25 cellular contexts compared by ENCODE assay signal in genomic region chr13:111245781-111246384, GRCh38.
DNase-seq lines count a peak whose midpoint lies in the region; ATAC-seq, FAIRE-seq and TF ChIP-seq lines count a peak whose summit lies in the region.
"Had no signal": no experiment of that assay in that cellular context is flagged by ENCODE, and none has a peak within 500 bp of the region (broad histone marks: within the 10 kb centered on the region; RNA-seq: fewer than 3 reads in every experiment).

No MANE protein-coding gene starts in this region.

- POLR2A ChIA-PET in HepG2 (lab: Yijun Ruan, JAX), result no interaction called here

- H3K9ac ChIP-seq in HepG2 (ENCODE audit: insufficient read depth, low read depth, low read length), result no peak overlapping the region

- no peaks in the 10 kb centered on the region for H3K79me2 ChIP-seq in HepG2 (ENCODE audit: insufficient read depth, low read length)

- H3K4me3 ChIP-seq in HepG2 (replicated peaks in 1 of 3; ENCODE audit: insufficient read depth in 1 of 3, low read depth in 2 of 3, low read length in 3 of 3), result no peak overlapping the region
- no peak overlapping the region for H3K4me3 ChIP-seq in right lobe of liver
- no peak overlapping the region for H3K4me3 ChIP-seq in astrocyte of the cerebellum (ENCODE audit: low read depth, low read length)
- no peak overlapping the region for H3K4me3 ChIP-seq in tibial nerve
- no peak overlapping the region for H3K4me3 ChIP-seq in H7 (ENCODE audit: insufficient read depth, low read depth, low read length)
- H3K4me3 ChIP-seq: A549, HAP-1, right atrium auricular region, SK-N-MC, stomach had no signal

- no peak for TF ChIP-seq POLR2A in HepG2 (IDR thresholded peaks at IDR 0.05; ENCODE audit: insufficient read depth in 1 of 2, low read depth in 2 of 2, low read length in 2 of 2)
- no peak for TF ChIP-seq POLR2A in right lobe of liver (IDR thresholded peaks at IDR 0.05)
- no peak for TF ChIP-seq POLR2A in tibial nerve (IDR thresholded peaks at IDR 0.05)

- intact Hi-C loops in HepG2 (cut with micrococcal nuclease; ENCODE audit: unreplicated experiment) (no loop called here), right lobe of liver (cut with DNase I) (no loop called here)

- peaks cover 12 to 69% of the 10 kb centered on the region in 2 experiments; a peak in 4 of 5 replicates for H3K36me3 ChIP-seq in HepG2 (replicated peaks in 1 of 2; ENCODE audit: control insufficient read depth in 1 of 2, insufficient read depth in 2 of 2, low read length in 2 of 2)
- peaks cover 5 to 11% (median 6%) of the 10 kb centered on the region in 4 donors for H3K36me3 ChIP-seq in right lobe of liver
- H3K36me3 ChIP-seq in tibial nerve, result peaks cover 0 to 44% (median 5%) of the 10 kb centered on the region in 3 donors
- H3K36me3 ChIP-seq in H7 (replicated peaks; ENCODE audit: control insufficient read depth, insufficient read depth, low read length), result peaks cover 2% of the 10 kb centered on the region

- H3K4me1 ChIP-seq in HepG2 (ENCODE audit: insufficient read depth, low read length), result peaks cover 9% of the 10 kb centered on the region; the same call in 1 of the 2 replicates
- H3K4me1 ChIP-seq in right lobe of liver, result peaks cover 0 to 18% (median 8%) of the 10 kb centered on the region in 4 donors
- peaks cover 0 to 64% (median 3%) of the 10 kb centered on the region in 4 donors for H3K4me1 ChIP-seq in tibial nerve
- H3K4me1 ChIP-seq: A549, HAP-1 had no signal

- no peaks in the 10 kb centered on the region for H3K9me3 ChIP-seq in HepG2 (ENCODE audit: low read length)
- no peaks in the 10 kb centered on the region for H3K9me3 ChIP-seq in right lobe of liver
- no peaks in the 10 kb centered on the region for H3K9me3 ChIP-seq in tibial nerve
- H3K9me3 ChIP-seq: A549, HAP-1, right atrium auricular region, stomach had no signal

- in situ Hi-C loops in HepG2 (cut with HindIII; ENCODE audit: extremely low pct_ligation_motif_present, low pct_unique_long_range_greater_than_20kb) (no loop called here), astrocyte of the cerebellum (cut with HindIII; ENCODE audit: low sequenced_read_pairs) (loop anchor here (5.0 kb wide), 1 partner anchor 89 kb away; no protein-coding TSS in a partner anchor)

- DNase-seq in HepG2 (ENCODE audit: low spot score), result no peak
- no peak for DNase-seq in right lobe of liver
- DNase-seq in astrocyte of the cerebellum (ENCODE audit: low read depth), result peak; percentile 86
- peak; percentile 98 for DNase-seq in fibroblast of peridontal ligament (ENCODE audit: extremely low read depth)
- no peak for DNase-seq in tibial nerve (ENCODE audit: low spot score in 2 of 2)
- DNase-seq in hippocampal formation (lab: John Stamatoyannopoulos, UW), result no peak
- DNase-seq in H7, result no peak
- DNase-seq: activated CD4-positive, alpha-beta T cell treated with anti-CD3 and anti-CD28 coated beads, Interleukin-2, amount 50 U/mL, for 1 hour; EL; KG1; mesendoderm; naive thymus-derived CD4-positive, alpha-beta T cell; NCI-H187; NCI-H69; RPMI8226; stimulated activated CD4-positive, alpha-beta T cell treated with anti-CD3 and anti-CD28 coated beads, Interleukin-12 subunit alpha, Interleukin-12 subunit beta, amount 100 ng/mL, for 4 hours; stimulated activated CD4-positive, alpha-beta T cell treated with anti-CD3 and anti-CD28 coated beads, Interleukin-4, amount 100 ng/mL, for 4 hours; stomach; T-helper 17 cell; trophoblast cell had no signal

- no peak for TF ChIP-seq CTCF in HepG2 (CRISPR knock-in tag; IDR thresholded peaks at IDR 0.05)
- no peak for TF ChIP-seq CTCF in right lobe of liver (IDR thresholded peaks at IDR 0.05)
- no peak for TF ChIP-seq CTCF in astrocyte of the cerebellum (IDR thresholded peaks at IDR 0.05; ENCODE audit: low read depth, low read length, missing control alignments)
- no peak for TF ChIP-seq CTCF in tibial nerve (IDR thresholded peaks at IDR 0.05)

- 98% methylated on average over 5 of the region's 5 CpGs for WGBS in HepG2 (ENCODE audit: low lambda C conversion rate)
- 84% methylated on average over 5 of the region's 5 CpGs for WGBS in right lobe of liver (ENCODE audit: insufficient coverage, low coverage, low lambda C conversion rate, missing lambda C conversion rate)
- 90 to 91% methylated on average over 5 of the region's 5 CpGs for WGBS in tibial nerve, 2 donors

- FAIRE-seq in HepG2 (lab: Jason Lieb, UNC), result no peak
- FAIRE-seq: A549 had no signal

- no peak overlapping the region for H3K27ac ChIP-seq in HepG2 (ENCODE audit: extremely low read length, insufficient read depth, low read length)
- no peak overlapping the region for H3K27ac ChIP-seq in right lobe of liver
- H3K27ac ChIP-seq in tibial nerve, result peak overlapping the region in 1 of 4 donors; percentile 3
- H3K27ac ChIP-seq: A549, SK-N-MC, stomach had no signal

- H2AFZ ChIP-seq in HepG2 (ENCODE audit: low read length), result no peak overlapping the region

- CTCF ChIA-PET in HepG2 (lab: Yijun Ruan, JAX; ENCODE audit: low intra/inter-chr PET ratio, low total read pairs), result no interaction called here

- H3K4me2 ChIP-seq in HepG2 (ENCODE audit: low read depth, low read length), result no peak overlapping the region
- H3K4me2 ChIP-seq: A549 had no signal

- ATAC-seq in HepG2 (no peak), right lobe of liver (no peak), GM21390 (IDR thresholded peaks at IDR 0.05; ENCODE audit: unreplicated experiment) (no peak)
- ATAC-seq: A549; naive thymus-derived CD4-positive, alpha-beta T cell; T-helper 17 cell had no signal

- TF ChIP-seq RAD21 in HepG2 (CRISPR knock-in tag; IDR thresholded peaks at IDR 0.05), result no peak

- TSS peak; percentile 9 for BruUV-seq in HepG2 (replicated peaks; lab: Mats Ljungman, UMichigan)

- H4K20me1 ChIP-seq in HepG2 (ENCODE audit: insufficient read depth, low read length), result peaks cover 4% of the 10 kb centered on the region

- TF ChIP-seq EP300 in HepG2 (IDR thresholded peaks at IDR 0.05; ENCODE audit: low read depth in 2 of 2, low read length in 2 of 2), result no peak
- no peak for TF ChIP-seq EP300 in HepG2 (CRISPR knock-in tag; IDR thresholded peaks at IDR 0.05; ENCODE audit: borderline replicate concordance)
- TF ChIP-seq EP300 in tibial nerve (IDR thresholded peaks at IDR 0.05), result no peak

- H3K27me3 ChIP-seq in HepG2 (ENCODE audit: control insufficient read depth in 1 of 2, insufficient read depth in 2 of 2, low read length in 2 of 2) (no peaks in the 10 kb centered on the region), right lobe of liver (no peaks in the 10 kb centered on the region), tibial nerve (no peaks in the 10 kb centered on the region), H7 (ENCODE audit: control insufficient read depth, insufficient read depth, low read length) (no peaks in the 10 kb centered on the region)
- H3K27me3 ChIP-seq: right atrium auricular region, stomach had no signal

TF ChIP-seq in HepG2, 621 proteins besides CTCF, POLR2A, EP300 and RAD21:
- TF ChIP-seq ZFP37 (CRISPR knock-in tag; IDR thresholded peaks at IDR 0.05; ENCODE audit: borderline replicate concordance), result no peak
- TF ChIP-seq ZNF253 (CRISPR knock-in tag; IDR thresholded peaks at IDR 0.05; ENCODE audit: borderline replicate concordance), result no peak
- no peak for TF ChIP-seq ZFP36L1 (CRISPR knock-in tag; IDR thresholded peaks at IDR 0.05)

Comparison
In these comparisons a context has a peak if more than half of its experiments do, and no peak if none do; other contexts are left out.
1. DNase-seq: peak in astrocyte of the cerebellum (single experiment) and fibroblast of peridontal ligament (single experiment); none in HepG2 (single experiment), right lobe of liver (0 of 3), tibial nerve (0 of 2), hippocampal formation (0 of 2) and H7 (single experiment).